8 cellular contexts compared by ENCODE assay signal in the genomic region with DNA sequence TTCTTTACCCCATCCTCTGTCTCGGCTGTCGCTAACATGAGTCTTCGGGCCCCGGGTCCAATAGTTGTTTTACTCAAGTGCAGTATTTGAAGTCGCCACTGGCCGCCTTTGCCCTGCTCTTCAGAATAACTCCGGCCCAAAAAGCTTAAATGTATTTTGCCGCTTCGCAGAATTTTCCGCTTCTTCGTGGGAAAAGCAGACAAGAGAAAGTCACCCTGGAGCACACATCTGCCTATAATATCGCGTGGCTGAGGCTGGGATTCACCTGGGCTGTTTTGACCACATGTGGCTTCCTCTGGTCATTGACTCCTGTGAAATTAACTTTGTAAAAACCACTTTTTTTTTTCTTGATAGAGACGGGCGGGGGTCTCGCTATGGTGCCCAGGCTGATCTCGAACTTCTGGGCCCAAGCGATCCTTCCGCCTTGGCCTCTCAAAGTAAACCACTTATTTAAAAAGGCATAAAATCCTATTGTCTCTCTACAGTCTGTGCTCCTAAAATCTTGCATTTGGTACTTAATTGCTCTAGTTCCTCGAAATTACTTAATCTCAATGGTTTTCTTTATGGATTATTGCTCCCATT. TPM values are rescaled to one million over a fixed set of nuclear protein-coding genes. Genes with fewer than 3 reads are reported as not detected.
DNase-seq lines count a peak whose midpoint lies in the region; ATAC-seq and TF ChIP-seq lines count a peak whose summit lies in the region.

No MANE protein-coding gene starts in this region.

- H3K4me3 ChIP-seq in HEK293 (ENCODE audit: low read depth, low read length), result peak overlapping the region; percentile 67
- peak overlapping the region; percentile 89 for H3K4me3 ChIP-seq in SU-DHL-6 (ENCODE audit: insufficient read depth, low read length, poor library complexity, severe bottlenecking)
- peak overlapping the region; percentile 72 to 79 for H3K4me3 ChIP-seq in prostate gland

- DNase-seq in G401 (ENCODE audit: low spot score) (peak; percentile 1), fibroblast of peridontal ligament (ENCODE audit: extremely low read depth) (peak; percentile 26), prostate gland (ENCODE audit: low spot score) (no peak), cerebellar cortex (ENCODE audit: low spot score) (no peak), GF-D8 (lab: John Stamatoyannopoulos, UW) (no peak)

- H3K9me3 ChIP-seq in HEK293 (ENCODE audit: control insufficient read depth, insufficient read depth, low read depth, low read length) (no peaks in the 10 kb centered on the region), SU-DHL-6 (ENCODE audit: insufficient read depth, low read length) (no peaks in the 10 kb centered on the region), prostate gland (no peaks in the 10 kb centered on the region)

- intact Hi-C loops in prostate gland (cut with DNase I), result loop anchor here (10.0 kb wide), 1 partner anchor 111 kb away; a partner anchor contains a TSS

- CTCF ChIA-PET in HEK293 (lab: Yijun Ruan, JAX), result interaction anchor here (0.7 kb wide), 1 partner anchor 248 kb away, joined by 3 read pairs; no protein-coding TSS in a partner anchor

- H2AFZ ChIP-seq in SU-DHL-6 (ENCODE audit: low read depth, low read length, severe bottlenecking), result peak overlapping the region; percentile 53

- H3K36me3 ChIP-seq in HEK293 (ENCODE audit: control insufficient read depth in 2 of 2, insufficient read depth in 1 of 2, low read length in 2 of 2), result peaks cover 0 to 15% of the 10 kb centered on the region in 2 experiments; a peak in 2 of 3 replicates
- no peaks in the 10 kb centered on the region for H3K36me3 ChIP-seq in SU-DHL-6 (ENCODE audit: low read length)
- no peaks in the 10 kb centered on the region for H3K36me3 ChIP-seq in prostate gland

- no peak for ATAC-seq in GM18870 (IDR thresholded peaks at IDR 0.05; ENCODE audit: unreplicated experiment)

- no peak for TF ChIP-seq POLR2A in prostate gland (IDR thresholded peaks at IDR 0.05)

- H3K27ac ChIP-seq in HEK293 (ENCODE audit: extremely low read depth, low read depth, low read length) (peak overlapping the region; percentile 72), SU-DHL-6 (ENCODE audit: low read depth, low read length) (peak overlapping the region; percentile 53), prostate gland (peak overlapping the region; percentile 83 to 85)

- peaks cover 54% of the 10 kb centered on the region for H3K79me2 ChIP-seq in SU-DHL-6 (ENCODE audit: insufficient read depth, low read length)

- no peaks in the 10 kb centered on the region for H3K4me1 ChIP-seq in HEK293 (ENCODE audit: control insufficient read depth, insufficient read depth, low read length)
- peaks cover 2% of the 10 kb centered on the region for H3K4me1 ChIP-seq in prostate gland (replicated peaks)

- in situ Hi-C loops in G401 (cut with HindIII; ENCODE audit: low sequenced_read_pairs), result no loop called here

- WGBS in prostate gland, result 8% methylated on average over 20 of the region's 20 CpGs

- no peaks in the 10 kb centered on the region for H3K9me2 ChIP-seq in SU-DHL-6 (replicated peaks; ENCODE audit: insufficient read depth, low read length)

- TF ChIP-seq CTCF in HEK293 (tag by site-specific recombination; IDR thresholded peaks at IDR 0.05) (no peak; the same call in 1 of the 2 replicates), SU-DHL-6 (IDR thresholded peaks at IDR 0.05; ENCODE audit: insufficient read depth, low read length, poor library complexity, severe bottlenecking) (no peak), prostate gland (IDR thresholded peaks at IDR 0.05) (no peak)

- peak overlapping the region; percentile 83 for H3K9ac ChIP-seq in SU-DHL-6 (ENCODE audit: low read length)

- POLR2A ChIA-PET in HEK293 (lab: Yijun Ruan, JAX), result interaction anchor here (0.9 to 1.2 kb wide), 6 partner anchors 11 to 263 kb away, joined by 3 to 5 read pairs (median 3); a partner anchor contains a TSS

- H3F3A ChIP-seq in SU-DHL-6 (ENCODE audit: insufficient read depth), result no peaks in the 10 kb centered on the region; the same call in 1 of the 2 replicates

- H4K20me1 ChIP-seq in SU-DHL-6 (ENCODE audit: low read depth, low read length), result no peaks in the 10 kb centered on the region; the same call in 1 of the 2 replicates

- H3K4me2 ChIP-seq in SU-DHL-6 (ENCODE audit: low read depth, low read length, poor library complexity, severe bottlenecking), result peak overlapping the region; percentile 97

- no peaks in the 10 kb centered on the region for H3K27me3 ChIP-seq in SU-DHL-6 (ENCODE audit: low read length)
- H3K27me3 ChIP-seq in prostate gland (replicated peaks; ENCODE audit: insufficient read depth), result no peaks in the 10 kb centered on the region

TF ChIP-seq in HEK293, 187 proteins besides CTCF, POLR2A, EP300 and RAD21:
- TF ChIP-seq SP3 (tag by site-specific recombination; IDR thresholded peaks at IDR 0.05) (no peak), ZNF514 (tag by site-specific recombination; IDR thresholded peaks at IDR 0.05) (no peak), ZNF302 (tag by site-specific recombination; IDR thresholded peaks at IDR 0.05; ENCODE audit: low read depth) (no peak), ZNF335 (tag by site-specific recombination; conservative IDR thresholded peaks at IDR 0.05) (peak; percentile 5; the same call in 1 of the 2 replicates), ZBTB21 (tag by site-specific recombination; IDR thresholded peaks at IDR 0.05) (no peak), BCL11B (tag by site-specific recombination; IDR thresholded peaks at IDR 0.05; ENCODE audit: low read depth) (no peak), ZNF175 (tag by site-specific recombination; IDR thresholded peaks at IDR 0.05) (no peak), ZNF433 (tag by site-specific recombination; IDR thresholded peaks at IDR 0.05; ENCODE audit: low read depth) (no peak), ZNF274 (IDR thresholded peaks at IDR 0.05; ENCODE audit: low read length) (no peak), ZNF274 (tag by site-specific recombination; IDR thresholded peaks at IDR 0.05; ENCODE audit: borderline replicate concordance) (no peak), KLF16 (tag by site-specific recombination; IDR thresholded peaks at IDR 0.05) (no peak), GLI4 (tag by site-specific recombination; IDR thresholded peaks at IDR 0.05) (no peak), ZNF354C (tag by site-specific recombination; IDR thresholded peaks at IDR 0.05; ENCODE audit: borderline replicate concordance, low read depth) (no peak), ZNF768 (tag by site-specific recombination; IDR thresholded peaks at IDR 0.05) (no peak), ZNF121 (tag by site-specific recombination; IDR thresholded peaks at IDR 0.05) (peak; percentile 73; the same call in 1 of the 2 replicates)
- TF ChIP-seq, protein P1, sequence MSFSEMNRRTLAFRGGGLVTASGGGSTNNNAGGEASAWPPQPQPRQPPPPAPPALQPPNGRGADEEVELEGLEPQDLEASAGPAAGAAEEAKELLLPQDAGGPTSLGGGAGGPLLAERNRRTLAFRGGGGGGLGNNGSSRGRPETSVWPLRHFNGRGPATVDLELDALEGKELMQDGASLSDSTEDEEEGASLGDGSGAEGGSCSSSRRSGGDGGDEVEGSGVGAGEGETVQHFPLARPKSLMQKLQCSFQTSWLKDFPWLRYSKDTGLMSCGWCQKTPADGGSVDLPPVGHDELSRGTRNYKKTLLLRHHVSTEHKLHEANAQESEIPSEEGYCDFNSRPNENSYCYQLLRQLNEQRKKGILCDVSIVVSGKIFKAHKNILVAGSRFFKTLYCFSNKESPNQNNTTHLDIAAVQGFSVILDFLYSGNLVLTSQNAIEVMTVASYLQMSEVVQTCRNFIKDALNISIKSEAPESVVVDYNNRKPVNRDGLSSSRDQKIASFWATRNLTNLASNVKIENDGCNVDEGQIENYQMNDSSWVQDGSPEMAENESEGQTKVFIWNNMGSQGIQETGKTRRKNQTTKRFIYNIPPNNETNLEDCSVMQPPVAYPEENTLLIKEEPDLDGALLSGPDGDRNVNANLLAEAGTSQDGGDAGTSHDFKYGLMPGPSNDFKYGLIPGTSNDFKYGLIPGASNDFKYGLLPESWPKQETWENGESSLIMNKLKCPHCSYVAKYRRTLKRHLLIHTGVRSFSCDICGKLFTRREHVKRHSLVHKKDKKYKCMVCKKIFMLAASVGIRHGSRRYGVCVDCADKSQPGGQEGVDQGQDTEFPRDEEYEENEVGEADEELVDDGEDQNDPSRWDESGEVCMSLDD (tag by site-specific recombination; IDR thresholded peaks at IDR 0.05), result no peak

RNA-seq across cellular contexts. Expression of a gene that starts 0.7 kb away (rescaled TPM):
- total RNA-seq in G401 (2014; rRNA removed; shearing (Covaris generic)), result 23.1 and 23.9 TPM in 2 replicates
- 10 to 100 TPM; 26.1 to 40.0 TPM for total RNA-seq in prostate gland

Comparison
In these comparisons a context has a peak if more than half of its experiments do, and no peak if none do; other contexts are left out.
1. DNase-seq: peak in G401 (single experiment) and fibroblast of peridontal ligament (single experiment); none in prostate gland (single experiment), cerebellar cortex (single experiment) and GF-D8 (single experiment).
2. Peak in every context shown above with its lines, with median percentiles within 50 percentile points of each other: H3K27ac ChIP-seq and H3K4me3 ChIP-seq.